In genomic region chr12:124466200-124467128, GRCh38 we compare ENCODE assay signal across 8 cellular contexts.
A peak's percentile ranks its signal among the peaks of the same experiment; 100 is the strongest.
DNase-seq lines count a peak whose midpoint lies in the region; ATAC-seq, FAIRE-seq and TF ChIP-seq lines count a peak whose summit lies in the region.

No MANE protein-coding gene starts in this region.

- peaks cover 65% of the 10 kb centered on the region for H3K36me3 Mint-ChIP-seq in MCF 10A (ENCODE audit: insufficient read depth, unreplicated experiment)
- H3K36me3 Mint-ChIP-seq in astrocyte (ENCODE audit: low read depth, unreplicated experiment), result peaks cover 55% of the 10 kb centered on the region
- peaks cover 55% of the 10 kb centered on the region for H3K36me3 Mint-ChIP-seq in progenitor cell of endocrine pancreas (ENCODE audit: insufficient read depth)

- H3K27ac ChIP-seq in breast epithelium (peak overlapping the region in 1 of 2 donors; percentile 49), astrocyte (ENCODE audit: low read depth, low read length) (peak overlapping the region; percentile 24)

- no peak for TF ChIP-seq CTCF in MCF 10A (IDR thresholded peaks at IDR 0.05; ENCODE audit: unreplicated experiment)
- TF ChIP-seq CTCF in breast epithelium (IDR thresholded peaks at IDR 0.05), result no peak
- TF ChIP-seq CTCF in astrocyte (IDR thresholded peaks at IDR 0.05; ENCODE audit: insufficient read depth, low read depth, low read length), result no peak
- TF ChIP-seq CTCF in progenitor cell of endocrine pancreas (IDR thresholded peaks at IDR 0.05; ENCODE audit: unreplicated experiment), result no peak

- H3K36me3 ChIP-seq in breast epithelium (peaks cover 3% of the 10 kb centered on the region), astrocyte (ENCODE audit: insufficient read depth, low read length) (peaks cover 30% of the 10 kb centered on the region)

- intact Hi-C loops in MCF 10A (cut with micrococcal nuclease) (no loop called here), breast epithelium (cut with DNase I; ENCODE audit: low total_unique reads) (no loop called here)

- no peak for FAIRE-seq in astrocyte (lab: Jason Lieb, UNC)

- H3K27me3 Mint-ChIP-seq in MCF 10A (ENCODE audit: insufficient read depth, unreplicated experiment) (no peaks in the 10 kb centered on the region), astrocyte (ENCODE audit: low read depth, unreplicated experiment) (no peaks in the 10 kb centered on the region), progenitor cell of endocrine pancreas (no peaks in the 10 kb centered on the region)

- H3K27ac Mint-ChIP-seq in MCF 10A (ENCODE audit: low read depth, unreplicated experiment) (peak overlapping the region; percentile 18), astrocyte (ENCODE audit: unreplicated experiment) (no peak overlapping the region), progenitor cell of endocrine pancreas (peak overlapping the region; percentile 73)

- no peaks in the 10 kb centered on the region for H3K9me3 ChIP-seq in breast epithelium
- H3K9me3 ChIP-seq in astrocyte (ENCODE audit: insufficient read depth, low read depth, low read length), result peaks cover 4% of the 10 kb centered on the region

- CTCF ChIA-PET in MCF 10A (lab: Yijun Ruan, JAX), result no interaction called here

- H3K4me3 Mint-ChIP-seq in MCF 10A (ENCODE audit: unreplicated experiment) (no peak overlapping the region), astrocyte (ENCODE audit: unreplicated experiment) (no peak overlapping the region), progenitor cell of endocrine pancreas (ENCODE audit: low read depth) (no peak overlapping the region)

- no peaks in the 10 kb centered on the region for H3K9me3 Mint-ChIP-seq in MCF 10A (ENCODE audit: unreplicated experiment)
- no peaks in the 10 kb centered on the region for H3K9me3 Mint-ChIP-seq in astrocyte (ENCODE audit: unreplicated experiment)
- peaks cover 12% of the 10 kb centered on the region for H3K9me3 Mint-ChIP-seq in progenitor cell of endocrine pancreas (ENCODE audit: low read depth)

- no TSS peak for BruUV-seq in MCF 10A (replicated peaks; lab: Mats Ljungman, UMichigan)

- no peak overlapping the region for H2AFZ ChIP-seq in astrocyte (ENCODE audit: low read depth, low read length)

- no peak for DNase-seq in MCF 10A (ENCODE audit: unreplicated experiment)
- no peak for DNase-seq in breast epithelium (ENCODE audit: low spot score in 2 of 2)
- DNase-seq in T-helper 9 cell, result peak; percentile 84
- DNase-seq in astrocyte (ENCODE audit: low read depth), result peak; percentile 24
- no peak for DNase-seq in progenitor cell of endocrine pancreas (ENCODE audit: low spot score, unreplicated experiment)
- DNase-seq in NCI-H446 (lab: John Stamatoyannopoulos, UW), result no peak
- DNase-seq in DMS79 (lab: John Stamatoyannopoulos, UW), result no peak

- H4K20me1 ChIP-seq in astrocyte (ENCODE audit: insufficient read depth, low read length), result peaks cover 87% of the 10 kb centered on the region

- no peak overlapping the region for H3K4me3 ChIP-seq in breast epithelium
- H3K4me3 ChIP-seq in astrocyte (ENCODE audit: insufficient read depth, low read depth, low read length), result no peak overlapping the region

- peak overlapping the region; percentile 27 for H3K9ac ChIP-seq in astrocyte (ENCODE audit: low read length)

- H3K79me2 ChIP-seq in astrocyte (ENCODE audit: insufficient read depth, low read length), result peaks cover 74% of the 10 kb centered on the region

- H3K4me1 Mint-ChIP-seq in MCF 10A (ENCODE audit: insufficient read depth, unreplicated experiment) (no peaks in the 10 kb centered on the region), astrocyte (ENCODE audit: low read depth, unreplicated experiment) (no peaks in the 10 kb centered on the region), progenitor cell of endocrine pancreas (ENCODE audit: low read depth) (no peaks in the 10 kb centered on the region)

- no peaks in the 10 kb centered on the region for H3K4me1 ChIP-seq in breast epithelium
- peaks cover 20% of the 10 kb centered on the region for H3K4me1 ChIP-seq in astrocyte (ENCODE audit: insufficient read depth, low read length)

- H3K27me3 ChIP-seq in breast epithelium (no peaks in the 10 kb centered on the region), astrocyte (ENCODE audit: insufficient read depth, low read length) (no peaks in the 10 kb centered on the region)

- no peak for TF ChIP-seq POLR2A in breast epithelium (IDR thresholded peaks at IDR 0.05)

- peak overlapping the region; percentile 46 for H3K4me2 ChIP-seq in astrocyte (ENCODE audit: low read length)

- peak; percentile 98 for ATAC-seq in HG03342 (IDR thresholded peaks at IDR 0.05; ENCODE audit: unreplicated experiment)

- POLR2A ChIA-PET in MCF 10A (lab: Yijun Ruan, JAX), result no interaction called here

Comparison
In these comparisons a context has a peak if more than half of its experiments do, and no peak if none do; other contexts are left out.
1. DNase-seq: peak in T-helper 9 cell (single experiment) and astrocyte (single experiment); none in MCF 10A (single experiment), breast epithelium (0 of 2), progenitor cell of endocrine pancreas (single experiment), NCI-H446 (0 of 2) and DMS79 (single experiment).